Comparison of ENCODE assay signal across 20 cellular contexts in the genomic region with DNA sequence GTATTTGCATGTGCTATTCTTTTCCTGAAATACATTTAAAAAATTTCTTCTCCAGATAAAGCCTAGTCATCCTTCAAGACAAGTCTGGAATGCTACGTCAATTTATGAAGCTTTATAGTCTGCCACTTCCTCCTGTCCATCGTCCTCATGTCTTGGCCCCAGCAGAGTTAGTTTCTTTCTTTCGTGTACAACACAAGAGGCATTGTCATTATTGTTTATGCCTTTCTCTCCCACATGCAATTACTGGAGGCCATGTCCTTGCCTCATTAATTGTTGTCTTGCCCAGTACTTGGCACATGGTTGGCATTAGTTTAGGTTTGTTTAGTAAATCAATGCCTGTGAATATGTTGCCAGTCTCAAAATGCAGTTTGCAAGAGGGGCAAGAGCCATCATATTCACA. TPM values are rescaled to one million over a fixed set of nuclear protein-coding genes. Genes with fewer than 3 reads are reported as not detected.
"Had no signal": no experiment of that assay in that cellular context is flagged by ENCODE, and none has a peak within 500 bp of the region (broad histone marks: within the 10 kb centered on the region; RNA-seq: fewer than 3 reads in every experiment).

No MANE protein-coding gene starts in this region.

- H3K27ac ChIP-seq: ascending aorta, gastrocnemius medialis, right atrium auricular region, suprapubic skin, VCaP had no signal

- H3K9me3 Mint-ChIP-seq: nephron progenitor cell had no signal

- H3K4me1 ChIP-seq: gastrocnemius medialis, right atrium auricular region had no signal

- H3K4me3 ChIP-seq: ascending aorta, gastrocnemius medialis, right atrium auricular region, suprapubic skin had no signal

- DNase-seq: activated CD4-positive, alpha-beta T cell treated with anti-CD3 and anti-CD28 coated beads, Interleukin-2, amount 50 U/mL, for 1 hour; activated CD4-positive, CD25-positive, alpha-beta regulatory T cell treated with anti-CD3 and anti-CD28 coated beads, Interleukin-2, amount 50 U/mL, for 72 hours; activated CD8-positive, alpha-beta memory T cell treated with anti-CD3 and anti-CD28 coated beads for 24 hours; activated CD8-positive, alpha-beta memory T cell treated with anti-CD3 and anti-CD28 coated beads, Interleukin-2, amount 50 U/mL, for 48 hours; activated effector memory CD4-positive, alpha-beta T cell treated with Interleukin-2 at 50 U/mL for 16 hours; activated naive CD4-positive, alpha-beta T cell treated with anti-CD3 and anti-CD28 coated beads, Interleukin-2, amount 10 ng/mL, durations not matched to agents 7 days and 5 days; activated T-cell treated with anti-CD3 and anti-CD28 coated beads, Interleukin-2, amount 50 U/mL, for 48 hours; cerebellar nuclear complex; cortex of kidney; effector CD4-positive, alpha-beta T cell; gastrocnemius medialis; immature natural killer cell; nephron progenitor cell; stimulated activated CD4-positive, alpha-beta T cell treated with anti-CD3 and anti-CD28 coated beads, Interleukin-2, amount 100 ng/mL, for 24 hours had no signal

- H3K27me3 ChIP-seq: ascending aorta, gastrocnemius medialis, right atrium auricular region, suprapubic skin had no signal

- H3K9me3 ChIP-seq: ascending aorta, gastrocnemius medialis, right atrium auricular region, suprapubic skin had no signal

- H3K27ac Mint-ChIP-seq: activated naive CD4-positive, alpha-beta T cell treated with anti-CD3 and anti-CD28 coated beads, Interleukin-2, amount 10 ng/mL, durations not matched to agents 7 days and 5 days; immature natural killer cell; stimulated activated naive CD8-positive, alpha-beta T cell treated with anti-CD3 and anti-CD28 coated beads, Interleukin-15, Interleukin-2, amounts not matched to agents 100 ng/mL and 50 ng/mL, for 24 hours had no signal

- H3K36me3 Mint-ChIP-seq: activated naive CD4-positive, alpha-beta T cell treated with anti-CD3 and anti-CD28 coated beads, Interleukin-2, amount 10 ng/mL, durations not matched to agents 7 days and 5 days; immature natural killer cell had no signal

- H3K36me3 ChIP-seq: ascending aorta, gastrocnemius medialis, right atrium auricular region, suprapubic skin had no signal

- H3K4me1 Mint-ChIP-seq: activated naive CD4-positive, alpha-beta T cell treated with anti-CD3 and anti-CD28 coated beads, Interleukin-2, amount 10 ng/mL, durations not matched to agents 7 days and 5 days; immature natural killer cell had no signal

- ATAC-seq: gastrocnemius medialis had no signal

- H3K4me3 Mint-ChIP-seq: activated naive CD4-positive, alpha-beta T cell treated with anti-CD3 and anti-CD28 coated beads, Interleukin-2, amount 10 ng/mL, durations not matched to agents 7 days and 5 days; immature natural killer cell; nephron progenitor cell; stimulated activated naive CD8-positive, alpha-beta T cell treated with anti-CD3 and anti-CD28 coated beads, Interleukin-15, Interleukin-2, amounts not matched to agents 100 ng/mL and 50 ng/mL, for 24 hours had no signal

- H3K27me3 Mint-ChIP-seq: activated naive CD4-positive, alpha-beta T cell treated with anti-CD3 and anti-CD28 coated beads, Interleukin-2, amount 10 ng/mL, durations not matched to agents 7 days and 5 days; stimulated activated naive CD8-positive, alpha-beta T cell treated with anti-CD3 and anti-CD28 coated beads, Interleukin-15, Interleukin-2, amounts not matched to agents 100 ng/mL and 50 ng/mL, for 24 hours had no signal

RNA-seq across cellular contexts. Expression of a gene that starts 45.2 kb away (rescaled TPM):
- total RNA-seq: T-helper 1 cell treated with Interleukin-12 subunit alpha and Interleukin-12 subunit beta and Interleukin-4 antibody, amounts not matched to agents 30 ng/mL and 1 ng/mL, for 36 hours had no signal
